In genomic region chr3:148435534-148435933, GRCh38 we compare ENCODE assay signal across 2 cellular contexts.
TF ChIP-seq lines count a peak whose summit lies in the region.

No MANE protein-coding gene starts in this region.

TF ChIP-seq in HepG2, 621 proteins besides CTCF, POLR2A, EP300 and RAD21 (continued from another document):
- TF ChIP-seq RNF2 (conservative IDR thresholded peaks at IDR 0.05; ENCODE audit: low read depth): no peak

TF ChIP-seq in IMR-90, 13 proteins besides CTCF, POLR2A, EP300 and RAD21 (continued from another document):
- peak; percentile 52 for TF ChIP-seq CEBPB (IDR thresholded peaks at IDR 0.05; ENCODE audit: low read depth, low read length)
